Comparison of ENCODE assay signal across 8 cellular contexts in the genomic region with DNA sequence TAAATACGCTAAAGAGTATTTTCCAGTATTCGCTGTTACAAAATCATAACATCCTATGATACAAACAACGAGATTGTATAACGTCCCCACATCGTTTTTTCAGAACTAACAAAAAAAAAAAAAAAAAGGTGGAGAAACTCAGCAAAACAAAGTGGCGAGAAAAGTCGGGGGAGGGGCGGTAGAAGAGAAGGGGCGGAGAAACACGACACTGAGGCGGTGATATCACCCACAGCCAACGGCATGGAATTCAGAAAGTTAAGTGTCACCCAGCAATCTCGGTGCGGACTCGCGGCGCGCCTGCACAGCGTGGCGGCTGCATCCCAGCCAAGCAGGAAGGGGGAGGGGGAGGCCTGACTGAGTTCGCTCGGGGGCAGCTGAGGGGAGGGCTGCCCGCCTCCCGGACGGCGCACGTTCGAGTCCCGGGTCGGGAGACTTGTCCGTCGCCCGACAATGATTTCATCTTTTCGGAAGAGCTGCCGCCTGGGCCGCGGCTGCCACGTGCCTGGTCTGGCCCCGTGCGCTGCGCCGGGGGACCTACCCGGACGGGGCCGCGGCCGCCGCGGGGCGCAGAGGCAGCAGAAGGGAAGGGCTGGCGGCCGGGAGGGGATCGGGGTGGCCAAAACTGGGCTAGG. TPM values are rescaled to one million over a fixed set of nuclear protein-coding genes. Genes with fewer than 3 reads are reported as not detected.
DNase-seq lines count a peak whose midpoint lies in the region; ATAC-seq, FAIRE-seq and TF ChIP-seq lines count a peak whose summit lies in the region.

No MANE protein-coding gene starts in this region.

- TF ChIP-seq POLR2A in esophagus muscularis mucosa (IDR thresholded peaks at IDR 0.05; ENCODE audit: low read depth) = peak; percentile 63

- H3K4me1 Mint-ChIP-seq in activated T-helper 1 cell treated with anti-CD3 and anti-CD28 coated beads, Interleukin-12 subunit alpha, Interleukin-12 subunit beta, Interleukin-2, Interleukin-4 antibody, amounts not matched to agents 30 ng/mL and 10 ng/mL and 1 ng/mL, durations not matched to agents 14 hours and 24 hours and 36 hours (ENCODE audit: low read depth) = peaks cover 48% of the 10 kb centered on the region

- ATAC-seq in GM21360 (IDR thresholded peaks at IDR 0.05; ENCODE audit: unreplicated experiment) = peak; percentile 40

- peak overlapping the region; percentile 97 to 100 (median 98) for H3K9ac ChIP-seq in BLaER1 treated with 17β-estradiol and CSF1 and Interleukin-3, amounts not matched to agents 10 nM and 100 nM
- peak overlapping the region; percentile 98 for H3K9ac ChIP-seq in mucosa of stomach (ENCODE audit: low read length)

- H3K4me2 ChIP-seq in BLaER1 treated with 17β-estradiol and CSF1 and Interleukin-3, amounts not matched to agents 10 nM and 100 nM = peak overlapping the region; percentile 89 to 98 (median 94)

- DNase-seq in Jurkat, Clone E6-1 (ENCODE audit: low read depth, low spot score) = peak; percentile 78
- DNase-seq in RCC 7860 (ENCODE audit: low spot score) = peak; percentile 88
- peak; percentile 78 for DNase-seq in activated T-helper 1 cell treated with anti-CD3 and anti-CD28 coated beads, Interleukin-12 subunit alpha, Interleukin-12 subunit beta, Interleukin-2, Interleukin-4 antibody, amounts not matched to agents 30 ng/mL and 10 ng/mL and 1 ng/mL, durations not matched to agents 14 hours and 24 hours and 36 hours (ENCODE audit: low spot score)
- DNase-seq in esophagus muscularis mucosa (ENCODE audit: extremely low spot score) = peak; percentile 96
- DNase-seq in stimulated activated CD8-positive, alpha-beta memory T cell treated with anti-CD3 and anti-CD28 coated beads, Interleukin-4, amount 100 ng/mL, for 4 hours (ENCODE audit: low read depth in 2 of 2, low spot score in 1 of 2) = peak; percentile 39 to 56

- H3K36me3 ChIP-seq in BLaER1 treated with 17β-estradiol and CSF1 and Interleukin-3, amounts not matched to agents 10 nM and 100 nM = peaks cover 0 to 19% (median 0%) of the 10 kb centered on the region in 11 experiments; a peak in 2 of 22 replicates
- H3K36me3 ChIP-seq in esophagus muscularis mucosa (no peaks in the 10 kb centered on the region), mucosa of stomach (ENCODE audit: control insufficient read depth, insufficient read depth, low read length) (no peaks in the 10 kb centered on the region)

- peaks cover 37 to 48% (median 46%) of the 10 kb centered on the region in 11 experiments for H4K20me1 ChIP-seq in BLaER1 treated with 17β-estradiol and CSF1 and Interleukin-3, amounts not matched to agents 10 nM and 100 nM

- FAIRE-seq in RCC 7860 (lab: Jason Lieb, UNC) = peak; percentile 84

- peak overlapping the region; percentile 96 for H3K27ac Mint-ChIP-seq in activated T-helper 1 cell treated with anti-CD3 and anti-CD28 coated beads, Interleukin-12 subunit alpha, Interleukin-12 subunit beta, Interleukin-2, Interleukin-4 antibody, amounts not matched to agents 30 ng/mL and 10 ng/mL and 1 ng/mL, durations not matched to agents 14 hours and 24 hours and 36 hours

- 1% methylated on average over 50 of the region's 53 CpGs for WGBS in esophagus muscularis mucosa

- no peaks in the 10 kb centered on the region for H3K36me3 Mint-ChIP-seq in activated T-helper 1 cell treated with anti-CD3 and anti-CD28 coated beads, Interleukin-12 subunit alpha, Interleukin-12 subunit beta, Interleukin-2, Interleukin-4 antibody, amounts not matched to agents 30 ng/mL and 10 ng/mL and 1 ng/mL, durations not matched to agents 14 hours and 24 hours and 36 hours (ENCODE audit: low read depth)

- peak overlapping the region; percentile 84 to 97 (median 92) for H3K4me3 ChIP-seq in BLaER1 treated with 17β-estradiol and CSF1 and Interleukin-3, amounts not matched to agents 10 nM and 100 nM
- peak overlapping the region; percentile 72 for H3K4me3 ChIP-seq in Jurkat, Clone E6-1 (ENCODE audit: low read length)
- H3K4me3 ChIP-seq in esophagus muscularis mucosa (peak overlapping the region; percentile 88 to 97 (median 96)), mucosa of stomach (ENCODE audit: low read length) (peak overlapping the region; percentile 88)

- H3K27me3 ChIP-seq in BLaER1 treated with 17β-estradiol and CSF1 and Interleukin-3, amounts not matched to agents 10 nM and 100 nM = peaks cover 0 to 31% (median 23%) of the 10 kb centered on the region in 11 experiments; a peak in 16 of 22 replicates
- H3K27me3 ChIP-seq in esophagus muscularis mucosa (no peaks in the 10 kb centered on the region), mucosa of stomach (ENCODE audit: control insufficient read depth, insufficient read depth, low read length) (no peaks in the 10 kb centered on the region)

- intact Hi-C loops in activated T-helper 1 cell treated with anti-CD3 and anti-CD28 coated beads, Interleukin-12 subunit alpha, Interleukin-12 subunit beta, Interleukin-2, Interleukin-4 antibody, amounts not matched to agents 30 ng/mL and 10 ng/mL and 1 ng/mL, durations not matched to agents 14 hours and 24 hours and 36 hours (cut with micrococcal nuclease) = loop anchor here (1.0 to 5.0 kb wide), 5 partner anchors 102 to 597 kb away; a partner anchor contains a TSS
- intact Hi-C loops in esophagus muscularis mucosa (cut with DNase I) = no loop called here

- H3K4me3 Mint-ChIP-seq in activated T-helper 1 cell treated with anti-CD3 and anti-CD28 coated beads, Interleukin-12 subunit alpha, Interleukin-12 subunit beta, Interleukin-2, Interleukin-4 antibody, amounts not matched to agents 30 ng/mL and 10 ng/mL and 1 ng/mL, durations not matched to agents 14 hours and 24 hours and 36 hours = peak overlapping the region; percentile 93

- no peak for TF ChIP-seq EP300 in esophagus muscularis mucosa (IDR thresholded peaks at IDR 0.05)

- H3K4me1 ChIP-seq in BLaER1 treated with 17β-estradiol and CSF1 and Interleukin-3, amounts not matched to agents 10 nM and 100 nM = peaks cover 59 to 77% (median 71%) of the 10 kb centered on the region in 10 experiments
- peaks cover 54 to 67% (median 62%) of the 10 kb centered on the region in 4 donors for H3K4me1 ChIP-seq in esophagus muscularis mucosa
- H3K4me1 ChIP-seq in mucosa of stomach (ENCODE audit: control insufficient read depth, insufficient read depth, low read length) = peaks cover 19% of the 10 kb centered on the region

- no peaks in the 10 kb centered on the region for H3K9me3 Mint-ChIP-seq in activated T-helper 1 cell treated with anti-CD3 and anti-CD28 coated beads, Interleukin-12 subunit alpha, Interleukin-12 subunit beta, Interleukin-2, Interleukin-4 antibody, amounts not matched to agents 30 ng/mL and 10 ng/mL and 1 ng/mL, durations not matched to agents 14 hours and 24 hours and 36 hours

- H3K27ac ChIP-seq in BLaER1 treated with 17β-estradiol and CSF1 and Interleukin-3, amounts not matched to agents 10 nM and 100 nM = peak overlapping the region; percentile 96 to 100 (median 99)
- peak overlapping the region; percentile 98 to 99 (median 99) for H3K27ac ChIP-seq in esophagus muscularis mucosa (replicated peaks in 1 of 4)

- no peak for TF ChIP-seq CTCF in esophagus muscularis mucosa (IDR thresholded peaks at IDR 0.05)

- H3K27me3 Mint-ChIP-seq in activated T-helper 1 cell treated with anti-CD3 and anti-CD28 coated beads, Interleukin-12 subunit alpha, Interleukin-12 subunit beta, Interleukin-2, Interleukin-4 antibody, amounts not matched to agents 30 ng/mL and 10 ng/mL and 1 ng/mL, durations not matched to agents 14 hours and 24 hours and 36 hours (ENCODE audit: insufficient read depth) = peaks cover 13% of the 10 kb centered on the region

- no peaks in the 10 kb centered on the region for H3K9me3 ChIP-seq in BLaER1 treated with 17β-estradiol and CSF1 and Interleukin-3, amounts not matched to agents 10 nM and 100 nM (replicated peaks in 1 of 11)
- H3K9me3 ChIP-seq in esophagus muscularis mucosa (no peaks in the 10 kb centered on the region), mucosa of stomach (ENCODE audit: control insufficient read depth, low read length) (no peaks in the 10 kb centered on the region)

RNA-seq across cellular contexts. Expression of a gene that starts 0.8 kb away (rescaled TPM):
- polyA plus RNA-seq in Jurkat, Clone E6-1 (2012; ENCODE audit: insufficient read depth, insufficient read length) = 14.5 TPM
- 17.4 and 18.7 TPM in 2 replicates for total RNA-seq in activated T-helper 1 cell treated with anti-CD3 and anti-CD28 coated beads, Interleukin-12 subunit alpha, Interleukin-12 subunit beta, Interleukin-2, Interleukin-4 antibody, amounts not matched to agents 30 ng/mL and 10 ng/mL and 1 ng/mL, durations not matched to agents 14 hours and 24 hours and 36 hours
- 10 to 100 TPM; 54.4 to 96.0 (median 63.9) TPM for total RNA-seq in esophagus muscularis mucosa

Comparison
In these comparisons a context has a peak if more than half of its experiments do, and no peak if none do; other contexts are left out.
1. Peak in every context shown above with its lines: DNase-seq, ATAC-seq, H3K4me3 ChIP-seq and H3K27ac ChIP-seq.